Comparison of ENCODE assay signal across 11 cellular contexts in genomic region chr3:56796202-56796601, GRCh38. TPM values are rescaled to one million over a fixed set of nuclear protein-coding genes. Genes with fewer than 3 reads are reported as not detected.
DNase-seq lines count a peak whose midpoint lies in the region; ATAC-seq and TF ChIP-seq lines count a peak whose summit lies in the region.
"Had no signal": no experiment of that assay in that cellular context is flagged by ENCODE, and none has a peak within 500 bp of the region (broad histone marks: within the 10 kb centered on the region; RNA-seq: fewer than 3 reads in every experiment).

No MANE protein-coding gene starts in this region.

- no peak overlapping the region for H4K91ac ChIP-seq in mesenchymal stem cell (ENCODE audit: low read length)

- no peaks in the 10 kb centered on the region for H3K27me3 ChIP-seq in CD8-positive, alpha-beta T cell (ENCODE audit: insufficient read depth, low read length)
- H3K27me3 ChIP-seq in mesenchymal stem cell (ENCODE audit: control insufficient read depth in 1 of 2, insufficient read depth in 1 of 2, low read length in 2 of 2): no peaks in the 10 kb centered on the region
- H3K27me3 ChIP-seq: thyroid gland had no signal

- H3K4ac ChIP-seq in mesenchymal stem cell (ENCODE audit: low read depth in 1 of 2, low read length in 2 of 2): no peak overlapping the region

- no peak for DNase-seq in CD8-positive, alpha-beta T cell
- DNase-seq in amniotic epithelial cell (ENCODE audit: low read depth): peak; percentile 92
- DNase-seq in mesenchymal stem cell: peak; percentile 81
- DNase-seq in GF-D8 (lab: John Stamatoyannopoulos, UW): no peak
- DNase-seq: stimulated activated CD4-positive, alpha-beta T cell treated with anti-CD3 and anti-CD28 coated beads, Interleukin-12 subunit alpha, Interleukin-12 subunit beta, amount 100 ng/mL, for 4 hours; thyroid gland had no signal

- peaks cover 63% of the 10 kb centered on the region for H3K4me1 ChIP-seq in CD8-positive, alpha-beta T cell (ENCODE audit: insufficient read depth, low read length)
- peaks cover 7% of the 10 kb centered on the region for H3K4me1 ChIP-seq in mesenchymal stem cell (ENCODE audit: control insufficient read depth, insufficient read depth, low read depth, low read length)

- H4K8ac ChIP-seq in mesenchymal stem cell (ENCODE audit: low read length): no peak overlapping the region

- H3K4me3 Mint-ChIP-seq in CD8-positive, alpha-beta T cell: peak overlapping the region; percentile 95

- no peak overlapping the region for H3K23ac ChIP-seq in mesenchymal stem cell (ENCODE audit: low read length in 2 of 2)

- H3K4me2 ChIP-seq in mesenchymal stem cell (ENCODE audit: low read length, poor library complexity, severe bottlenecking): no peak overlapping the region

- no peaks in the 10 kb centered on the region for H3K9me3 ChIP-seq in CD8-positive, alpha-beta T cell (ENCODE audit: low read length)
- H3K9me3 ChIP-seq in KOPT-K1 (ENCODE audit: insufficient read depth, low read length, poor library complexity, severe bottlenecking): no peaks in the 10 kb centered on the region
- no peaks in the 10 kb centered on the region for H3K9me3 ChIP-seq in mesenchymal stem cell (ENCODE audit: control insufficient read depth, low read length)
- H3K9me3 ChIP-seq: thyroid gland had no signal

- peak; percentile 16 for ATAC-seq in CD8-positive, alpha-beta T cell
- ATAC-seq in HG02840 (IDR thresholded peaks at IDR 0.05; ENCODE audit: low FRiP score, unreplicated experiment) (no peak), GM21381 (IDR thresholded peaks at IDR 0.05; ENCODE audit: unreplicated experiment) (no peak), HG02852 (IDR thresholded peaks at IDR 0.05; ENCODE audit: unreplicated experiment) (no peak)

- no peak overlapping the region for H3K9ac ChIP-seq in mesenchymal stem cell (ENCODE audit: low read length)

- POLR2A ChIA-PET in CD8-positive, alpha-beta T cell (lab: Charles Lee): interaction anchor here (6.7 kb wide), 1 partner anchor 12 kb away, joined by 182 read pairs; no protein-coding TSS in a partner anchor

- no peak for TF ChIP-seq CTCF in CD8-positive, alpha-beta T cell (IDR thresholded peaks at IDR 0.05)

- H3K4me1 Mint-ChIP-seq in CD8-positive, alpha-beta T cell (ENCODE audit: low read depth): peaks cover 76% of the 10 kb centered on the region

- no peaks in the 10 kb centered on the region for H3K79me1 ChIP-seq in mesenchymal stem cell (replicated peaks; ENCODE audit: low read length, poor library complexity, severe bottlenecking)

- no peak overlapping the region for H3K14ac ChIP-seq in mesenchymal stem cell (ENCODE audit: low read length in 2 of 2)

- no peaks in the 10 kb centered on the region for H3K36me3 ChIP-seq in CD8-positive, alpha-beta T cell (ENCODE audit: insufficient read depth, low read length)
- H3K36me3 ChIP-seq in KOPT-K1 (ENCODE audit: insufficient read depth, low read length) (no peaks in the 10 kb centered on the region), mesenchymal stem cell (ENCODE audit: control insufficient read depth in 1 of 2, insufficient read depth in 2 of 2, low read depth in 1 of 2, low read length in 2 of 2) (peaks cover 0 to 5% of the 10 kb centered on the region in 2 experiments)
- H3K36me3 ChIP-seq: thyroid gland had no signal

- 61% methylated on average over 5 of the region's 6 CpGs for WGBS in mesenchymal stem cell

- peak overlapping the region in 1 of 2 experiments; percentile 28 for H2BK12ac ChIP-seq in mesenchymal stem cell (ENCODE audit: low read length in 2 of 2)

- peak overlapping the region; percentile 23 for H3K27ac ChIP-seq in CD8-positive, alpha-beta T cell (ENCODE audit: low read depth, low read length)
- H3K27ac ChIP-seq in KOPT-K1 (ENCODE audit: low read depth, low read length, poor library complexity, severe bottlenecking): peak overlapping the region; percentile 83
- H3K27ac ChIP-seq in mesenchymal stem cell (ENCODE audit: low read length, poor library complexity, severe bottlenecking): no peak overlapping the region

- CTCF ChIA-PET in CD8-positive, alpha-beta T cell (lab: Charles Lee): interaction anchor here (1.5 to 10.7 kb wide), 3 partner anchors 8 to 193 kb away, joined by 3 to 202 read pairs (median 117); no protein-coding TSS in a partner anchor

- no peaks in the 10 kb centered on the region for H3K27me3 Mint-ChIP-seq in CD8-positive, alpha-beta T cell (ENCODE audit: low read depth)

- peak overlapping the region; percentile 84 for H3K27ac Mint-ChIP-seq in CD8-positive, alpha-beta T cell

- H3K36me3 Mint-ChIP-seq in CD8-positive, alpha-beta T cell: peaks cover 53% of the 10 kb centered on the region

- no peak overlapping the region for H2BK5ac ChIP-seq in mesenchymal stem cell (ENCODE audit: low read depth, low read length, poor library complexity, severe bottlenecking)

- no peak overlapping the region for H3K18ac ChIP-seq in mesenchymal stem cell (ENCODE audit: low read depth in 1 of 2, low read length in 2 of 2)

- H2BK15ac ChIP-seq in mesenchymal stem cell (ENCODE audit: low read depth, poor library complexity, severe bottlenecking): no peak overlapping the region

- H3K4me3 ChIP-seq in CD8-positive, alpha-beta T cell (ENCODE audit: low read depth, low read length): peak overlapping the region; percentile 14
- no peak overlapping the region for H3K4me3 ChIP-seq in mesenchymal stem cell (ENCODE audit: insufficient read depth in 1 of 2, low read depth in 1 of 2, low read length in 2 of 2)
- H3K4me3 ChIP-seq: coronary artery, thyroid gland had no signal

- intact Hi-C loops in CD8-positive, alpha-beta T cell (cut with DNase I, micrococcal nuclease): loop anchor here in 1 of 2 experiments (10.0 kb wide), 1 partner anchor 799 kb away; the partner anchor contains the start of gene ARF4

- no peak overlapping the region for H2BK120ac ChIP-seq in mesenchymal stem cell (ENCODE audit: low read depth, low read length)

- no peak overlapping the region for H2AFZ ChIP-seq in mesenchymal stem cell (ENCODE audit: low read depth, low read length)

- H3K9me3 Mint-ChIP-seq in CD8-positive, alpha-beta T cell: no peaks in the 10 kb centered on the region

- no peak overlapping the region for H2AK5ac ChIP-seq in mesenchymal stem cell (ENCODE audit: low read length, severe bottlenecking)

RNA-seq across cellular contexts. Expression of gene ARHGEF3, which starts 5.5 kb away (rescaled TPM):
- 10 to 100 TPM; 38.8 to 39.9 TPM for total RNA-seq in CD8-positive, alpha-beta T cell
- polyA plus RNA-seq in mesenchymal stem cell (2013, experiment 1 of 2): 15.6 TPM
- 14.8 TPM for polyA plus RNA-seq in mesenchymal stem cell (2013, experiment 2 of 2)

Comparison
In these comparisons a context has a peak if more than half of its experiments do, and no peak if none do; other contexts are left out.
1. DNase-seq: peak in amniotic epithelial cell (single experiment) and mesenchymal stem cell (single experiment); none in CD8-positive, alpha-beta T cell (0 of 7) and GF-D8 (single experiment).